ENCODE assay signal across 8 cellular contexts in genomic region chr2:148614024-148614331, GRCh38. TPM values are rescaled to one million over a fixed set of nuclear protein-coding genes. Genes with fewer than 3 reads are reported as not detected.
A peak's percentile ranks its signal among the peaks of the same experiment; 100 is the strongest.
DNase-seq lines count a peak whose midpoint lies in the region; TF ChIP-seq lines count a peak whose summit lies in the region.

No MANE protein-coding gene starts in this region.

- H3K4me2 ChIP-seq in DOHH2 (ENCODE audit: low read length) (peak overlapping the region; percentile 74), GM23248 (ENCODE audit: unreplicated experiment) (no peak overlapping the region)

- WGBS in GM23248 (ENCODE audit: low coverage in 1 of 2, low lambda C conversion rate in 2 of 2, missing lambda C conversion rate in 2 of 2), 2 experiments = 35 to 39% methylated on average over 1 of the region's 1 CpG

- DNase-seq in GM23248 (no peak), NCI-H1436 (lab: John Stamatoyannopoulos, UW) (peak; percentile 17), fibroblast of villous mesenchyme (ENCODE audit: low read depth) (peak; percentile 15), type B pancreatic cell (ENCODE audit: extremely low spot score, unreplicated experiment) (no peak), NCI-H187 treated with DMSO at 0.1 percent for 48 hours (lab: John Stamatoyannopoulos, UW) (no peak)
- no peak for DNase-seq in effector CD4-positive, alpha-beta T cell
- DNase-seq in activated CD4-positive, CD25-positive, alpha-beta regulatory T cell (lab: John Stamatoyannopoulos, UW) = no peak

- H3K4me1 Mint-ChIP-seq in type B pancreatic cell (ENCODE audit: unreplicated experiment) = peaks cover 24% of the 10 kb centered on the region

- H3K9me3 Mint-ChIP-seq in type B pancreatic cell = peaks cover 4% of the 10 kb centered on the region

- H3K27me3 ChIP-seq in DOHH2 (ENCODE audit: control insufficient read depth, low read length) = no peaks in the 10 kb centered on the region
- 0 out of 2 replicates have a peak, but pooled peaks cover 10% of the 10 kb centered on the region for H3K27me3 ChIP-seq in GM23248 (replicated peaks; ENCODE audit: insufficient read depth)

- H3K79me2 ChIP-seq in DOHH2 (ENCODE audit: control insufficient read depth, low read length) (no peaks in the 10 kb centered on the region), GM23248 (ENCODE audit: insufficient read depth) (no peaks in the 10 kb centered on the region)

- in situ Hi-C loops in GM23248 (cut with MboI) = no loop called here

- H4K20me1 ChIP-seq in DOHH2 (ENCODE audit: control insufficient read depth, insufficient read depth, low read depth, low read length) (no peaks in the 10 kb centered on the region), GM23248 (ENCODE audit: insufficient read depth) (no peaks in the 10 kb centered on the region)

- H3F3A ChIP-seq in DOHH2 (ENCODE audit: control insufficient read depth, insufficient read depth) (no peaks in the 10 kb centered on the region), GM23248 (ENCODE audit: insufficient read depth) (peaks cover 9% of the 10 kb centered on the region; the same call in 1 of the 2 replicates)

- H3K9me2 ChIP-seq in DOHH2 (replicated peaks; ENCODE audit: control insufficient read depth, low read length) = no peaks in the 10 kb centered on the region
- H3K9me2 ChIP-seq in GM23248 (ENCODE audit: insufficient read depth) = no peaks in the 10 kb centered on the region

- TF ChIP-seq CTCF in DOHH2 (IDR thresholded peaks at IDR 0.05; ENCODE audit: low read depth, low read length, poor library complexity, severe bottlenecking) (no peak), fibroblast of villous mesenchyme (IDR thresholded peaks at IDR 0.05; ENCODE audit: insufficient read depth, low read depth, low read length) (no peak), type B pancreatic cell (conservative IDR thresholded peaks at IDR 0.05) (no peak)

- H3K36me3 Mint-ChIP-seq in type B pancreatic cell = no peaks in the 10 kb centered on the region

- no peaks in the 10 kb centered on the region for H3K27me3 Mint-ChIP-seq in type B pancreatic cell

- peak overlapping the region; percentile 41 for H2AFZ ChIP-seq in GM23248

- H3K36me3 ChIP-seq in DOHH2 (ENCODE audit: control insufficient read depth, low read length) = no peaks in the 10 kb centered on the region
- H3K36me3 ChIP-seq in GM23248 (ENCODE audit: low read depth) = no peaks in the 10 kb centered on the region

- no peak overlapping the region for H3K9ac ChIP-seq in GM23248

- H3K4me1 ChIP-seq in DOHH2 (ENCODE audit: control insufficient read depth, low read length) (peaks cover 24% of the 10 kb centered on the region), GM23248 (ENCODE audit: insufficient read depth) (peaks cover 10% of the 10 kb centered on the region; the same call in 1 of the 2 replicates)

- H3K4me3 ChIP-seq in DOHH2 (ENCODE audit: low read length) = peak overlapping the region; percentile 56
- no peak overlapping the region for H3K4me3 ChIP-seq in GM23248
- no peak overlapping the region for H3K4me3 ChIP-seq in fibroblast of villous mesenchyme (ENCODE audit: low read depth, low read length)

- peak overlapping the region; percentile 93 for H3K27ac Mint-ChIP-seq in type B pancreatic cell

- H3K27ac ChIP-seq in DOHH2 (ENCODE audit: low read depth, low read length) (peak overlapping the region; percentile 46), GM23248 (no peak overlapping the region)

- peak overlapping the region; percentile 48 for H3K4me3 Mint-ChIP-seq in type B pancreatic cell

- no peaks in the 10 kb centered on the region for H3K9me3 ChIP-seq in DOHH2 (ENCODE audit: control insufficient read depth, insufficient read depth, low read length)
- H3K9me3 ChIP-seq in GM23248 (ENCODE audit: low read depth) = no peaks in the 10 kb centered on the region

RNA-seq across cellular contexts. Expression of gene EPC2, which starts 30.6 kb away (rescaled TPM):
- total RNA-seq in GM23248 (2014; rRNA removed; shearing (Covaris generic)) = 15.4 and 20.0 TPM in 2 replicates
- polyA plus RNA-seq in GM23248 (2016; fragmentation: Nextera tagmentation; extraction: Ambion mirVana) = 4.2 TPM in 2 replicates
- total RNA-seq in fibroblast of villous mesenchyme (19.6 and 23.3 TPM in 2 replicates), type B pancreatic cell (ENCODE audit: low replicate concordance) (34.8 and 35.9 TPM in 2 replicates)

Comparison
In these comparisons a context has a peak if more than half of its experiments do, and no peak if none do; other contexts are left out.
1. DNase-seq: peak in NCI-H1436 (single experiment) and fibroblast of villous mesenchyme (single experiment); none in GM23248 (single experiment), type B pancreatic cell (single experiment), effector CD4-positive, alpha-beta T cell (single experiment), activated CD4-positive, CD25-positive, alpha-beta regulatory T cell (0 of 4) and NCI-H187 treated with DMSO at 0.1 percent for 48 hours (single experiment).